14 cellular contexts compared by ENCODE assay signal in the genomic region with DNA sequence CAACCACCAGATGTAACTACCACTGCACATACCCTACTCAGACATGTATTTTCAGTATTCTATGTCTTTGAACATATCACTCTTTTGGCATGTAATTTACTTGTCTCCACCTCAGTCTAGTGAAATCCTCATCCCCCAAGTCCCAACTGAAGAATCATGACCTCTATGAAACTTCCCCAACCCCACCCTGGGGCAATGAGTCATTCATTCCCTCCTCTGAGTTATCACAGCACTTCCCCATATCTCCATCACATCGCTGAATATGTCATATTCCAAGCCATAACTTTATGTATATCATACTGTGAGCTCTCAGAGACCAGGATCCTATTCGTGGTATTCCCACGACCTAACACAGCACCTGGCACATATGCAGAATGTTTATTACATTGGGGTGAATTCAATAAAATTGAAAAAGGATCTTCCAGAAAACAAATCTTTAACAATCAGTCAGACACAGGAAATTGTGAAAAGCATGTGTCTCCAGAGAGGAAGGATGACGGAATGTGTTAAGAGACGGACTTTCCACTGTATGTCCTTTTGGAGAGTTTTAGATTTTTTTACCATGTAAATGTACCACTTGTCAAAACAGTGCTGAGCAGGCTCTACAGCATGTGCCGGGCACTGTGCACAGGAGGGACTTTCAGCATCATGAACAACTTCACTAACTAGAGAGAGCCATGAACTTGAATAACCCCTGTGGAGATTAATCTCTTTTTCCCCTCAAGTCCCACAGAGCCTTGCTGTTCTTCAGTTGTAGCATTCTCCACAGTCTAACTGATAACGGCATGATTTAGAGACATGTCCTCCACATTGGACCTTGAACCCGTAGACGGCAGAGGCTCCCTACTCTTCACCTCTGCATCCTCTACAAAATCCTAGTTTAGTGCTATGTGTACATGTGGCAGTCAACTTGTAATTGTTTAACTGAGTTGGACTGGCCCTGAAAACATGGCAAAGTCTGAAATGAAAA.
A peak's percentile ranks its signal among the peaks of the same experiment; 100 is the strongest.
DNase-seq lines count a peak whose midpoint lies in the region; ATAC-seq and TF ChIP-seq lines count a peak whose summit lies in the region.
"Had no signal": no experiment of that assay in that cellular context is flagged by ENCODE, and none has a peak within 500 bp of the region (broad histone marks: within the 10 kb centered on the region; RNA-seq: fewer than 3 reads in every experiment).

No MANE protein-coding gene starts in this region.

- no peak overlapping the region for H3K9ac ChIP-seq in muscle layer of colon (ENCODE audit: low read length)

- TF ChIP-seq CTCF in epithelial cell of esophagus (IDR thresholded peaks at IDR 0.05; ENCODE audit: insufficient read depth, low read depth, low read length, missing control alignments), result no peak

- H3K36me3 ChIP-seq in muscle layer of colon (ENCODE audit: insufficient read depth, low read length), result no peaks in the 10 kb centered on the region
- H3K36me3 ChIP-seq: prostate gland had no signal

- H3K4me3 ChIP-seq in epithelial cell of esophagus (ENCODE audit: low read length) (no peak overlapping the region), muscle layer of colon (ENCODE audit: low read depth in 1 of 2, low read length in 2 of 2) (no peak overlapping the region)
- H3K4me3 ChIP-seq: prostate gland had no signal

- peak; percentile 23 for DNase-seq in CD1c-positive myeloid dendritic cell (ENCODE audit: extremely low spot score)
- DNase-seq in MV-4-11 (lab: John Stamatoyannopoulos, UW), result peak; percentile 56
- peak; percentile 33 for DNase-seq in epithelial cell of esophagus (ENCODE audit: low read depth)
- DNase-seq in stimulated activated CD8-positive, alpha-beta memory T cell treated with anti-CD3 and anti-CD28 coated beads, Interleukin-4, amount 100 ng/mL, for 48 hours, result no peak
- DNase-seq in pons (ENCODE audit: low spot score), result no peak
- DNase-seq: activated CD4-positive, alpha-beta T cell treated with anti-CD3 and anti-CD28 coated beads for 1 hour; hippocampal formation; NCI-H2081 treated with DMSO at 0.1 percent for 48 hours; stimulated activated CD4-positive, alpha-beta T cell treated with anti-CD3 and anti-CD28 coated beads, Interleukin-2, amount 100 ng/mL, for 24 hours; stimulated activated naive B cell treated with anti-CD40 and anti-IgM and Interleukin-4, amounts not matched to agents 10 μg/mL and 1 μg/mL and 100 μg/mL, for 72 hours had no signal

- H3K27ac ChIP-seq in muscle layer of colon (ENCODE audit: low read depth, low read length), result peak overlapping the region; percentile 12
- H3K27ac ChIP-seq: prostate gland had no signal

- no peaks in the 10 kb centered on the region for H3K9me3 ChIP-seq in muscle layer of colon (ENCODE audit: low read length)
- H3K9me3 ChIP-seq: prostate gland had no signal

- H3K4me1 ChIP-seq in muscle layer of colon (ENCODE audit: insufficient read depth, low read length), result peaks cover 34% of the 10 kb centered on the region
- H3K4me1 ChIP-seq: prostate gland had no signal

- H3K27me3 ChIP-seq in muscle layer of colon (ENCODE audit: control insufficient read depth in 1 of 2, insufficient read depth in 2 of 2, low read length in 2 of 2), result no peaks in the 10 kb centered on the region

- no peak for ATAC-seq in HG03439 (IDR thresholded peaks at IDR 0.05; ENCODE audit: unreplicated experiment)
- no peak for ATAC-seq in HG03108 (IDR thresholded peaks at IDR 0.05; ENCODE audit: unreplicated experiment)
- ATAC-seq: stimulated activated naive B cell treated with anti-CD40 and anti-IgM and Interleukin-4, amounts not matched to agents 10 μg/mL and 1 μg/mL and 100 μg/mL, for 72 hours had no signal

Comparison
In these comparisons a context has a peak if more than half of its experiments do, and no peak if none do; other contexts are left out.
1. DNase-seq: peak in CD1c-positive myeloid dendritic cell (single experiment), MV-4-11 (single experiment) and epithelial cell of esophagus (single experiment); none in stimulated activated CD8-positive, alpha-beta memory T cell treated with anti-CD3 and anti-CD28 coated beads, Interleukin-4, amount 100 ng/mL, for 48 hours (single experiment) and pons (single experiment).